In the genomic region with DNA sequence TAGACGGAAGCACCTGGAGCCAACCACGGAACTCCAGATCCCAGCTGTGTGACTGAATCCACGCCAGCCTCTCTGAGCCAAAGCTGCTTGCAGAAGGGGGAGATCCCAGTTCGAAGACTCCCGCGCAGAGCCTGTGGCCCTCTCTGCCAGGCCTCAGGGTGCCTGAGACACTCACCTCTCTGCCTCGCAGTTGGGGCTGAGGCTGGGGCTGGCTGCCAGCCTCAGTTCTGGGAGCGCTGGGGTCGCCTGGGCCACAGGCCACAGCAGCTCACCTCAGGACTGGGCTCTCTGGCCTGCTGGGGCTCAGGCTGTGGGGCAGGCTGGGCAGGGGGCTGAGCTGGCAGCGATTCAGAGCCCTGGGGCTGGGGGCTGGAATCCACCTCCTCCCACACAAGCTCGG, we compare ENCODE assay signal across 21 cellular contexts. TPM values are rescaled to one million over a fixed set of nuclear protein-coding genes. Genes with fewer than 3 reads are reported as not detected.
A peak's percentile ranks its signal among the peaks of the same experiment; 100 is the strongest.
DNase-seq lines count a peak whose midpoint lies in the region; ATAC-seq and TF ChIP-seq lines count a peak whose summit lies in the region.
"Had no signal": no experiment of that assay in that cellular context is flagged by ENCODE, and none has a peak within 500 bp of the region (broad histone marks: within the 10 kb centered on the region; RNA-seq: fewer than 3 reads in every experiment).

No MANE protein-coding gene starts in this region.

- no peak overlapping the region for H3K18ac ChIP-seq in trophoblast cell (ENCODE audit: low read length)

- no peaks in the 10 kb centered on the region for H3K27me3 ChIP-seq in right cardiac atrium (ENCODE audit: control insufficient read depth, insufficient read depth)
- peaks cover 36% of the 10 kb centered on the region for H3K27me3 ChIP-seq in trophoblast cell (ENCODE audit: insufficient read depth, low read length)
- H3K27me3 ChIP-seq in prostate gland (replicated peaks; ENCODE audit: insufficient read depth) = peaks cover 36% of the 10 kb centered on the region

- WGBS in right cardiac atrium = 56% methylated on average over 11 of the region's 11 CpGs
- no CpG with 5 or more reads among the region's 11 CpGs for WGBS in trophoblast cell (ENCODE audit: extremely low coverage, insufficient coverage, insufficient read length)
- WGBS in prostate gland = 55% methylated on average over 8 of the region's 11 CpGs

- H3K4me3 ChIP-seq in right cardiac atrium (ENCODE audit: low read length) (no peak overlapping the region), trophoblast cell (ENCODE audit: low read depth, low read length) (no peak overlapping the region), prostate gland (no peak overlapping the region)
- H3K4me3 ChIP-seq: GM23248 had no signal

- no peak overlapping the region for H2AFZ ChIP-seq in trophoblast cell (ENCODE audit: insufficient read depth, low read length, poor library complexity)
- H2AFZ ChIP-seq: GM23248 had no signal

- no peaks in the 10 kb centered on the region for H3K9me3 Mint-ChIP-seq in nephron
- no peaks in the 10 kb centered on the region for H3K9me3 Mint-ChIP-seq in activated CD4-positive, alpha-beta T cell treated with anti-CD3 and anti-CD28 coated beads, Interleukin-2, amount 10 ng/mL, durations not matched to agents 24 days and 14 days
- H3K9me3 Mint-ChIP-seq: CD4-positive, CD25-positive, alpha-beta regulatory T cell; CD8-positive, alpha-beta T cell had no signal

- H2BK12ac ChIP-seq in trophoblast cell (ENCODE audit: low read length) = peak overlapping the region; percentile 51

- H2BK120ac ChIP-seq in trophoblast cell (ENCODE audit: insufficient read depth, low read length, poor library complexity) = no peak overlapping the region

- intact Hi-C loops in right cardiac atrium (cut with DNase I) (loop anchor here in 1 of 4 donors (10.0 kb wide), 1 partner anchor 223 kb away; no protein-coding TSS in a partner anchor), left ventricle myocardium superior (cut with micrococcal nuclease) (no loop called here), prostate gland (cut with DNase I) (no loop called here)
- intact Hi-C loops in activated CD4-positive, alpha-beta T cell treated with anti-CD3 and anti-CD28 coated beads, Interleukin-2, amount 10 ng/mL, durations not matched to agents 24 days and 14 days (cut with micrococcal nuclease) = no loop called here

- no peak overlapping the region for H4K12ac ChIP-seq in trophoblast cell (ENCODE audit: low read depth, low read length)

- peak overlapping the region in 1 of 3 experiments; percentile 24 for H3K27ac Mint-ChIP-seq in nephron
- H3K27ac Mint-ChIP-seq in activated CD4-positive, alpha-beta T cell treated with anti-CD3 and anti-CD28 coated beads, Interleukin-2, amount 10 ng/mL, durations not matched to agents 24 days and 14 days = no peak overlapping the region
- H3K27ac Mint-ChIP-seq: CD4-positive, CD25-positive, alpha-beta regulatory T cell; CD8-positive, alpha-beta T cell; H9 had no signal

- no peaks in the 10 kb centered on the region for H3K9me3 ChIP-seq in right cardiac atrium (ENCODE audit: control insufficient read depth, low read length)
- H3K9me3 ChIP-seq in trophoblast cell (ENCODE audit: insufficient read depth, low read depth, low read length) = peaks cover 3% of the 10 kb centered on the region
- H3K9me3 ChIP-seq in prostate gland = no peaks in the 10 kb centered on the region
- H3K9me3 ChIP-seq: Caco-2 had no signal

- H4K8ac ChIP-seq in trophoblast cell (ENCODE audit: low read depth, low read length) = no peak overlapping the region

- TF ChIP-seq CTCF in nephron (IDR thresholded peaks at IDR 0.05; ENCODE audit: unreplicated experiment in 3 of 3) (no peak), prostate gland (IDR thresholded peaks at IDR 0.05) (no peak)

- ATAC-seq in right cardiac atrium = no peak
- no peak for ATAC-seq in left ventricle myocardium superior
- ATAC-seq: CD8-positive, alpha-beta T cell; HCT116 had no signal

- H3K4me1 Mint-ChIP-seq in nephron = peaks cover 59% of the 10 kb centered on the region
- peaks cover 13% of the 10 kb centered on the region for H3K4me1 Mint-ChIP-seq in activated CD4-positive, alpha-beta T cell treated with anti-CD3 and anti-CD28 coated beads, Interleukin-2, amount 10 ng/mL, durations not matched to agents 24 days and 14 days

- no peak overlapping the region for H3K23ac ChIP-seq in trophoblast cell (ENCODE audit: low read length)

- peak overlapping the region; percentile 48 for H4K91ac ChIP-seq in trophoblast cell (ENCODE audit: low read depth, low read length)

- H2AK5ac ChIP-seq in trophoblast cell (ENCODE audit: low read length) = peak overlapping the region; percentile 34

- H3K4ac ChIP-seq in trophoblast cell (ENCODE audit: low read depth, low read length) = no peak overlapping the region

- TF ChIP-seq POLR2A in prostate gland (IDR thresholded peaks at IDR 0.05) = no peak

- peaks cover 2% of the 10 kb centered on the region for H3K36me3 Mint-ChIP-seq in nephron (ENCODE audit: low read depth)
- H3K36me3 Mint-ChIP-seq in activated CD4-positive, alpha-beta T cell treated with anti-CD3 and anti-CD28 coated beads, Interleukin-2, amount 10 ng/mL, durations not matched to agents 24 days and 14 days (ENCODE audit: low read depth) = no peaks in the 10 kb centered on the region
- H3K36me3 Mint-ChIP-seq: CD4-positive, CD25-positive, alpha-beta regulatory T cell; CD8-positive, alpha-beta T cell had no signal

- no peaks in the 10 kb centered on the region for H3K79me2 ChIP-seq in trophoblast cell (ENCODE audit: control insufficient read depth, insufficient read depth, low read length, poor library complexity)

- no peak overlapping the region for H3K4me2 ChIP-seq in trophoblast cell (ENCODE audit: low read length)

- H3K27ac ChIP-seq in right cardiac atrium (ENCODE audit: low read length) = no peak overlapping the region
- no peak overlapping the region for H3K27ac ChIP-seq in trophoblast cell (ENCODE audit: low read depth, low read length)
- no peak overlapping the region for H3K27ac ChIP-seq in prostate gland
- H3K27ac ChIP-seq: C4-2B, GM23248 had no signal

- no peaks in the 10 kb centered on the region for H3K4me1 ChIP-seq in right cardiac atrium (ENCODE audit: control insufficient read depth, insufficient read depth, low read length)
- peaks cover 4 to 5% of the 10 kb centered on the region in 2 experiments for H3K4me1 ChIP-seq in trophoblast cell (ENCODE audit: control insufficient read depth in 1 of 2, insufficient read depth in 2 of 2, low read length in 2 of 2)
- no peaks in the 10 kb centered on the region for H3K4me1 ChIP-seq in prostate gland (replicated peaks)

- peak overlapping the region; percentile 36 for H3K14ac ChIP-seq in trophoblast cell (ENCODE audit: low read length)

- H3K27me3 Mint-ChIP-seq in nephron (ENCODE audit: low read depth) = peaks cover 75% of the 10 kb centered on the region
- H3K27me3 Mint-ChIP-seq in activated CD4-positive, alpha-beta T cell treated with anti-CD3 and anti-CD28 coated beads, Interleukin-2, amount 10 ng/mL, durations not matched to agents 24 days and 14 days = peaks cover 64% of the 10 kb centered on the region

- H3K36me3 ChIP-seq in trophoblast cell (ENCODE audit: control insufficient read depth in 1 of 2, insufficient read depth in 2 of 2, low read length in 2 of 2) = no peaks in the 10 kb centered on the region
- H3K36me3 ChIP-seq in prostate gland = no peaks in the 10 kb centered on the region

- H3K4me3 Mint-ChIP-seq in nephron = peak overlapping the region in 2 of 3 experiments; percentile 86 to 89
- no peak overlapping the region for H3K4me3 Mint-ChIP-seq in activated CD4-positive, alpha-beta T cell treated with anti-CD3 and anti-CD28 coated beads, Interleukin-2, amount 10 ng/mL, durations not matched to agents 24 days and 14 days
- H3K4me3 Mint-ChIP-seq: CD4-positive, CD25-positive, alpha-beta regulatory T cell; CD8-positive, alpha-beta T cell; H9 had no signal

- H2BK5ac ChIP-seq in trophoblast cell (ENCODE audit: low read depth, low read length, poor library complexity) = no peak overlapping the region

- H3K79me1 ChIP-seq in trophoblast cell (ENCODE audit: low read length) = peaks cover 10% of the 10 kb centered on the region

- H3K9ac ChIP-seq in trophoblast cell (ENCODE audit: low read length) = no peak overlapping the region
- H3K9ac ChIP-seq: GM23248 had no signal

- DNase-seq in right cardiac atrium (peak in 2 of 3 donors; percentile 17 to 42), left ventricle myocardium superior (no peak), RPMI8226 (peak; percentile 33), trophoblast cell (no peak), occipital lobe (lab: John Stamatoyannopoulos, UW) (no peak), prostate gland (ENCODE audit: low spot score) (no peak)
- DNase-seq in activated CD4-positive, alpha-beta T cell treated with anti-CD3 and anti-CD28 coated beads, Interleukin-2, amount 10 ng/mL, durations not matched to agents 24 days and 14 days = no peak
- DNase-seq: Caco-2; CD4-positive, CD25-positive, alpha-beta regulatory T cell; CD8-positive, alpha-beta T cell; DMS153; DND-41; GM23248; H9 had no signal

RNA-seq across cellular contexts. Expression of a gene that starts 8.2 kb away (rescaled TPM):
- total RNA-seq in right cardiac atrium (10 to 100 TPM; 34.6 to 94.1 (median 47.0) TPM), left ventricle myocardium superior (88.2 TPM), occipital lobe (25.6 TPM), prostate gland (10 to 100 TPM in 1 of 2 donors, 1 to 10 TPM in 1; 4.1 to 80.7 TPM)
- polyA plus RNA-seq in right cardiac atrium = 66.3 TPM
- polyA plus RNA-seq in trophoblast cell (2013) = 1,002 and 1,117 TPM in 2 replicates
- 0.45 and 1.1 TPM in 2 replicates for total RNA-seq in activated CD4-positive, alpha-beta T cell treated with anti-CD3 and anti-CD28 coated beads, Interleukin-2, amount 10 ng/mL, durations not matched to agents 24 days and 14 days
- total RNA-seq: CD8-positive, alpha-beta T cell; GM23248 had no signal
- polyA plus RNA-seq: CD4-positive, CD25-positive, alpha-beta regulatory T cell had no signal

RNA-seq across cellular contexts. Expression of a gene that starts 13.6 kb away (rescaled TPM):
- total RNA-seq in right cardiac atrium (1 to 10 TPM in 1 of 4 donors, not detected in 3; 1.1 TPM), left ventricle myocardium superior (not detected), occipital lobe (not detected), prostate gland (not detected)
- not detected for polyA plus RNA-seq in right cardiac atrium
- not detected in 2 replicates for polyA plus RNA-seq in trophoblast cell (2013)
- total RNA-seq in activated CD4-positive, alpha-beta T cell treated with anti-CD3 and anti-CD28 coated beads, Interleukin-2, amount 10 ng/mL, durations not matched to agents 24 days and 14 days = not detected in 2 replicates
- total RNA-seq: A172; A673; Caco-2; CD4-positive, CD25-positive, alpha-beta regulatory T cell; CD8-positive, alpha-beta T cell; GM23248; H4; H9 had no signal
- polyA plus RNA-seq: BJ; CD4-positive, CD25-positive, alpha-beta regulatory T cell; GM23248 had no signal

RNA-seq across cellular contexts. Expression of a gene that starts 24.2 kb away (rescaled TPM):
- total RNA-seq in right cardiac atrium = not detected
- polyA plus RNA-seq in right cardiac atrium = not detected
- total RNA-seq in left ventricle myocardium superior = not detected
- 0.03 TPM in 2 replicates for polyA plus RNA-seq in trophoblast cell (2013)
- not detected in 2 replicates for total RNA-seq in activated CD4-positive, alpha-beta T cell treated with anti-CD3 and anti-CD28 coated beads, Interleukin-2, amount 10 ng/mL, durations not matched to agents 24 days and 14 days
- not detected for total RNA-seq in occipital lobe
- 1 to 10 TPM in 1 of 2 donors, not detected in 1; 2.4 TPM for total RNA-seq in prostate gland
- total RNA-seq: A673; Caco-2; CD4-positive, CD25-positive, alpha-beta regulatory T cell; CD8-positive, alpha-beta T cell; GM23248; H4; H9 had no signal
- polyA plus RNA-seq: BJ; CD4-positive, CD25-positive, alpha-beta regulatory T cell; GM23248 had no signal

Comparison
In these comparisons a context has a peak if more than half of its experiments do, and no peak if none do; other contexts are left out.
1. DNase-seq: peak in right cardiac atrium (2 of 3) and RPMI8226 (single experiment); none in left ventricle myocardium superior (single experiment), trophoblast cell (0 of 2), activated CD4-positive, alpha-beta T cell treated with anti-CD3 and anti-CD28 coated beads, Interleukin-2, amount 10 ng/mL, durations not matched to agents 24 days and 14 days (single experiment), occipital lobe (single experiment) and prostate gland (single experiment).